Comparison of ENCODE assay signal across 21 cellular contexts in genomic region chr21:16181024-16181423, GRCh38.
DNase-seq lines count a peak whose midpoint lies in the region; ATAC-seq and TF ChIP-seq lines count a peak whose summit lies in the region.
"Had no signal": no experiment of that assay in that cellular context is flagged by ENCODE, and none has a peak within 500 bp of the region (broad histone marks: within the 10 kb centered on the region; RNA-seq: fewer than 3 reads in every experiment).

No MANE protein-coding gene starts in this region.

- intact Hi-C loops in Caco-2 (cut with micrococcal nuclease; ENCODE audit: unreplicated experiment): no loop called here
- intact Hi-C loops in adrenal gland (cut with DNase I): no loop called here

- CTCF ChIA-PET in Caco-2 (lab: Charles Lee): no interaction called here

- no peaks in the 10 kb centered on the region for H3K9me3 ChIP-seq in Caco-2
- no peaks in the 10 kb centered on the region for H3K9me3 ChIP-seq in adrenal gland (replicated peaks in 1 of 3)
- H3K9me3 ChIP-seq: upper lobe of right lung had no signal

- H3K27me3 ChIP-seq in Caco-2 (replicated peaks; ENCODE audit: control insufficient read depth, insufficient read depth, low read length) (no peaks in the 10 kb centered on the region), adrenal gland (no peaks in the 10 kb centered on the region)
- H3K27me3 ChIP-seq: upper lobe of right lung had no signal

- H3K4me1 ChIP-seq in Caco-2 (peaks cover 22% of the 10 kb centered on the region), adrenal gland (replicated peaks in 1 of 2) (peaks cover 0 to 17% of the 10 kb centered on the region in 2 donors)
- H3K4me1 ChIP-seq: upper lobe of right lung had no signal

- H3K27me3 Mint-ChIP-seq in Caco-2 (ENCODE audit: insufficient read depth, unreplicated experiment): no peaks in the 10 kb centered on the region
- H3K27me3 Mint-ChIP-seq: activated CD4-positive, alpha-beta T cell treated with anti-CD3 and anti-CD28 coated beads, Interleukin-2, amount 10 ng/mL, durations not matched to agents 24 days and 14 days; CD4-positive, alpha-beta T cell; stimulated activated naive CD8-positive, alpha-beta T cell treated with anti-CD3 and anti-CD28 coated beads, Interleukin-15, amount 100 ng/mL, for 72 hours had no signal

- no peaks in the 10 kb centered on the region for H3K36me3 Mint-ChIP-seq in Caco-2 (ENCODE audit: insufficient read depth, unreplicated experiment)
- H3K36me3 Mint-ChIP-seq: memory B cell, natural killer cell had no signal

- peaks cover 15% of the 10 kb centered on the region for H3K4me1 Mint-ChIP-seq in Caco-2 (ENCODE audit: low read depth, unreplicated experiment)
- H3K4me1 Mint-ChIP-seq: activated CD4-positive, alpha-beta T cell treated with anti-CD3 and anti-CD28 coated beads, Interleukin-2, amount 10 ng/mL, durations not matched to agents 24 days and 14 days; memory B cell; natural killer cell; stimulated activated naive CD8-positive, alpha-beta T cell treated with anti-CD3 and anti-CD28 coated beads, Interleukin-15, amount 100 ng/mL, for 72 hours had no signal

- TF ChIP-seq CTCF in Caco-2 (IDR thresholded peaks at IDR 0.05; ENCODE audit: insufficient read depth in 1 of 2, low read depth in 1 of 2, low read length in 1 of 2, severe bottlenecking in 1 of 2, unreplicated experiment in 1 of 2) (no peak), adrenal gland (IDR thresholded peaks at IDR 0.05) (no peak), fibroblast of mammary gland (conservative IDR thresholded peaks at IDR 0.05; ENCODE audit: control insufficient read depth, insufficient read depth, low read depth, low read length) (no peak), omental fat pad (IDR thresholded peaks at IDR 0.05) (no peak)

- peak overlapping the region; percentile 67 for H3K27ac Mint-ChIP-seq in Caco-2 (ENCODE audit: unreplicated experiment)
- H3K27ac Mint-ChIP-seq: activated CD4-positive, alpha-beta T cell treated with anti-CD3 and anti-CD28 coated beads, Interleukin-2, amount 10 ng/mL, durations not matched to agents 24 days and 14 days; CD4-positive, alpha-beta T cell; memory B cell; natural killer cell; stimulated activated naive CD8-positive, alpha-beta T cell treated with anti-CD3 and anti-CD28 coated beads, Interleukin-15, amount 100 ng/mL, for 72 hours had no signal

- H3K27ac ChIP-seq in adrenal gland: peak overlapping the region in 2 of 5 donors; percentile 12 to 53
- H3K27ac ChIP-seq: upper lobe of right lung had no signal

- H3K4me3 ChIP-seq in Caco-2 (ENCODE audit: low read depth, low read length) (no peak overlapping the region), adrenal gland (peak overlapping the region in 1 of 4 donors; percentile 14), fibroblast of mammary gland (ENCODE audit: control insufficient read depth, low read depth, low read length) (no peak overlapping the region)
- H3K4me3 ChIP-seq: upper lobe of right lung had no signal

- POLR2A ChIA-PET in Caco-2 (lab: Charles Lee): no interaction called here

- DNase-seq in Caco-2: no peak
- peak in 5 of 7 donors; percentile 30 to 58 (median 37) for DNase-seq in adrenal gland
- peak; percentile 33 for DNase-seq in fibroblast of mammary gland (ENCODE audit: low read depth)
- DNase-seq in omental fat pad (ENCODE audit: low spot score): no peak
- DNase-seq in glomerular visceral epithelial cell (ENCODE audit: extremely low spot score): no peak
- DNase-seq in stimulated activated CD4-positive, alpha-beta T cell treated with anti-CD3 and anti-CD28 coated beads, Interleukin-2, amount 100 ng/mL, for 24 hours: no peak
- DNase-seq: activated CD4-positive, alpha-beta T cell treated with anti-CD3 and anti-CD28 coated beads, Interleukin-2, amount 10 ng/mL, durations not matched to agents 24 days and 14 days; activated CD8-positive, alpha-beta memory T cell treated with anti-CD3 and anti-CD28 coated beads, Interleukin-2, amount 50 U/mL, for 48 hours; activated gamma-delta T cell treated with Interleukin-2 at 50 U/mL for 16 hours; amniotic stem cell; CD4-positive, alpha-beta T cell; erythroblast; glutamatergic neuron; IMR-90; natural killer cell; NCI-H2029; stimulated activated naive CD8-positive, alpha-beta T cell treated with anti-CD3 and anti-CD28 coated beads, Interleukin-15, amount 100 ng/mL, for 72 hours; upper lobe of right lung had no signal

- H3K36me3 ChIP-seq in Caco-2 (ENCODE audit: control insufficient read depth, insufficient read depth, low read length) (no peaks in the 10 kb centered on the region), adrenal gland (replicated peaks in 1 of 2) (no peaks in the 10 kb centered on the region)
- H3K36me3 ChIP-seq: upper lobe of right lung had no signal

- TF ChIP-seq POLR2A in adrenal gland (IDR thresholded peaks at IDR 0.05): no peak

- WGBS in adrenal gland, 4 donors: 40 to 57% (median 50%) methylated on average over 3 of the region's 3 CpGs

- BruUV-seq in Caco-2 (replicated peaks; lab: Mats Ljungman, UMichigan): no TSS peak

- peak; percentile 54 for ATAC-seq in omental fat pad (ENCODE audit: low FRiP score)
- no peak for ATAC-seq in GM19455 (IDR thresholded peaks at IDR 0.05; ENCODE audit: unreplicated experiment)
- ATAC-seq in HG02885 (IDR thresholded peaks at IDR 0.05; ENCODE audit: poor library complexity, unreplicated experiment): no peak
- ATAC-seq: natural killer cell; stimulated activated naive CD8-positive, alpha-beta T cell treated with anti-CD3 and anti-CD28 coated beads, Interleukin-15, amount 100 ng/mL, for 72 hours; upper lobe of right lung had no signal

- no peaks in the 10 kb centered on the region for H3K9me3 Mint-ChIP-seq in Caco-2 (ENCODE audit: unreplicated experiment)
- H3K9me3 Mint-ChIP-seq: activated CD4-positive, alpha-beta T cell treated with anti-CD3 and anti-CD28 coated beads, Interleukin-2, amount 10 ng/mL, durations not matched to agents 24 days and 14 days; CD4-positive, alpha-beta T cell; memory B cell; stimulated activated naive CD8-positive, alpha-beta T cell treated with anti-CD3 and anti-CD28 coated beads, Interleukin-15, amount 100 ng/mL, for 72 hours had no signal

- no peak overlapping the region for H3K4me3 Mint-ChIP-seq in Caco-2 (ENCODE audit: unreplicated experiment)
- H3K4me3 Mint-ChIP-seq: activated CD4-positive, alpha-beta T cell treated with anti-CD3 and anti-CD28 coated beads, Interleukin-2, amount 10 ng/mL, durations not matched to agents 24 days and 14 days; CD4-positive, alpha-beta T cell; memory B cell; natural killer cell; stimulated activated naive CD8-positive, alpha-beta T cell treated with anti-CD3 and anti-CD28 coated beads, Interleukin-15, amount 100 ng/mL, for 72 hours had no signal

Comparison
In these comparisons a context has a peak if more than half of its experiments do, and no peak if none do; other contexts are left out.
1. DNase-seq: peak in adrenal gland (5 of 7) and fibroblast of mammary gland (single experiment); none in Caco-2 (0 of 2), omental fat pad (single experiment), glomerular visceral epithelial cell (single experiment) and stimulated activated CD4-positive, alpha-beta T cell treated with anti-CD3 and anti-CD28 coated beads, Interleukin-2, amount 100 ng/mL, for 24 hours (0 of 2).